Comparison of ENCODE assay signal across 14 cellular contexts in genomic region chr6:89575562-89575960, GRCh38.
DNase-seq lines count a peak whose midpoint lies in the region; ATAC-seq and TF ChIP-seq lines count a peak whose summit lies in the region.
"Had no signal": no experiment of that assay in that cellular context is flagged by ENCODE, and none has a peak within 500 bp of the region (broad histone marks: within the 10 kb centered on the region; RNA-seq: fewer than 3 reads in every experiment).

No MANE protein-coding gene starts in this region.

- H3K9me3 Mint-ChIP-seq in Caco-2 (ENCODE audit: unreplicated experiment) (no peaks in the 10 kb centered on the region), nephron progenitor cell (no peaks in the 10 kb centered on the region)
- H3K9me3 Mint-ChIP-seq: CD8-positive, alpha-beta memory T cell; H9 had no signal

- H3K36me3 ChIP-seq in A673 (ENCODE audit: insufficient read depth, low read length, poor library complexity, severe bottlenecking) (no peaks in the 10 kb centered on the region), Caco-2 (ENCODE audit: control insufficient read depth, insufficient read depth, low read length) (no peaks in the 10 kb centered on the region), SK-N-SH (replicated peaks in 1 of 2; ENCODE audit: control insufficient read depth in 1 of 2, insufficient read depth in 2 of 2, low read length in 1 of 2) (no peaks in the 10 kb centered on the region)
- H3K36me3 ChIP-seq: BE2C had no signal

- H3K4me1 ChIP-seq in A673 (ENCODE audit: insufficient read depth, low read length, poor library complexity, severe bottlenecking) = peaks cover 5% of the 10 kb centered on the region
- peaks cover 21% of the 10 kb centered on the region for H3K4me1 ChIP-seq in Caco-2
- no peaks in the 10 kb centered on the region; a peak in 1 of 4 replicates for H3K4me1 ChIP-seq in SK-N-SH (ENCODE audit: control insufficient read depth in 1 of 2, insufficient read depth in 2 of 2, low read depth in 1 of 2, low read length in 1 of 2)
- H3K4me1 ChIP-seq: BE2C had no signal

- intact Hi-C loops in A673 (cut with micrococcal nuclease; ENCODE audit: unreplicated experiment) (no loop called here), Caco-2 (cut with micrococcal nuclease; ENCODE audit: unreplicated experiment) (loop anchor here (1.0 to 2.0 kb wide), 2 partner anchors 8 to 23 kb away; no protein-coding TSS in a partner anchor)

- no peak for TF ChIP-seq RAD21 in SK-N-SH (IDR thresholded peaks at IDR 0.05; ENCODE audit: low read length)

- TF ChIP-seq POLR2A in NB4 (IDR thresholded peaks at IDR 0.05; ENCODE audit: extremely low read depth, insufficient read length) = no peak

- H3K4me3 ChIP-seq in A673 (ENCODE audit: low read depth, low read length, poor library complexity, severe bottlenecking) (no peak overlapping the region), Caco-2 (ENCODE audit: low read depth, low read length) (no peak overlapping the region), NB4 (ENCODE audit: low read depth, low read length) (no peak overlapping the region), SK-N-SH (ENCODE audit: low read depth in 2 of 2, low read length in 1 of 2) (no peak overlapping the region)

- H3K9me2 ChIP-seq in SK-N-SH = no peaks in the 10 kb centered on the region

- no peaks in the 10 kb centered on the region for H3K9me3 ChIP-seq in A673 (ENCODE audit: low read depth, low read length, poor library complexity, severe bottlenecking)
- no peaks in the 10 kb centered on the region for H3K9me3 ChIP-seq in Caco-2
- no peaks in the 10 kb centered on the region for H3K9me3 ChIP-seq in SK-N-SH
- H3K9me3 ChIP-seq: BE2C had no signal

- TF ChIP-seq EP300 in SK-N-SH (IDR thresholded peaks at IDR 0.05; ENCODE audit: borderline replicate concordance in 1 of 2, low read depth in 1 of 2, low read length in 1 of 2) = no peak

- H3K27ac ChIP-seq in A673 (ENCODE audit: low read depth, low read length, poor library complexity, severe bottlenecking) (no peak overlapping the region), SK-N-SH (ENCODE audit: low read depth in 2 of 2, low read length in 1 of 2) (no peak overlapping the region)

- H3K4me3 Mint-ChIP-seq in Caco-2 (ENCODE audit: unreplicated experiment) (no peak overlapping the region), nephron progenitor cell (peak overlapping the region; percentile 13)
- H3K4me3 Mint-ChIP-seq: CD8-positive, alpha-beta memory T cell; H9 had no signal

- no peaks in the 10 kb centered on the region for H3F3A ChIP-seq in SK-N-SH (replicated peaks; ENCODE audit: insufficient read depth)

- H2AFZ ChIP-seq in SK-N-SH (ENCODE audit: low read depth) = no peak overlapping the region

- no peaks in the 10 kb centered on the region for H3K79me2 ChIP-seq in SK-N-SH (ENCODE audit: insufficient read depth)

- H3K36me3 Mint-ChIP-seq in Caco-2 (ENCODE audit: insufficient read depth, unreplicated experiment) (peaks cover 10% of the 10 kb centered on the region), nephron progenitor cell (ENCODE audit: low read depth) (peaks cover 33% of the 10 kb centered on the region)

- H3K27ac Mint-ChIP-seq in Caco-2 (ENCODE audit: unreplicated experiment) (peak overlapping the region; percentile 85), nephron progenitor cell (peak overlapping the region; percentile 90)
- H3K27ac Mint-ChIP-seq: H9 had no signal

- CTCF ChIA-PET in A673 (lab: Charles Lee) (no interaction called here), Caco-2 (lab: Charles Lee) (no interaction called here), SK-N-SH (lab: Yijun Ruan, JAX) (interaction anchor here (1.2 kb wide), 1 partner anchor 143 kb away, joined by 5 read pairs; no protein-coding TSS in a partner anchor)

- H3K4me2 ChIP-seq in SK-N-SH = no peak overlapping the region

- H3K27me3 Mint-ChIP-seq in Caco-2 (ENCODE audit: insufficient read depth, unreplicated experiment) (no peaks in the 10 kb centered on the region), nephron progenitor cell (ENCODE audit: low read depth, poor library complexity) (peaks cover 8% of the 10 kb centered on the region)

- DNase-seq in A673 (ENCODE audit: low spot score) (peak; percentile 69), Caco-2 (no peak), NB4 (ENCODE audit: low read depth) (peak; percentile 67), nephron progenitor cell (no peak), AML-193 (lab: John Stamatoyannopoulos, UW) (no peak), SK-N-SH (no peak), SW 1271 (lab: John Stamatoyannopoulos, UW) (no peak)
- DNase-seq: BE2C; CD8-positive, alpha-beta memory T cell; DMS 273 treated with DMSO at 0.1 percent for 48 hours; GOT3; H9; IMR-90 had no signal

- POLR2A ChIA-PET in A673 (lab: Charles Lee; ENCODE audit: low non-redundant PET) (no interaction called here), Caco-2 (lab: Charles Lee) (no interaction called here), SK-N-SH (lab: Yijun Ruan, JAX) (no interaction called here)

- no peak overlapping the region for H3K9ac ChIP-seq in SK-N-SH

- H3K27me3 ChIP-seq in A673 (replicated peaks; ENCODE audit: insufficient read depth, low read depth, low read length, poor library complexity) (no peaks in the 10 kb centered on the region), Caco-2 (replicated peaks; ENCODE audit: control insufficient read depth, insufficient read depth, low read length) (no peaks in the 10 kb centered on the region), SK-N-SH (ENCODE audit: insufficient read depth) (no peaks in the 10 kb centered on the region)
- H3K27me3 ChIP-seq: BE2C had no signal

- peaks cover 15% of the 10 kb centered on the region for H3K4me1 Mint-ChIP-seq in Caco-2 (ENCODE audit: low read depth, unreplicated experiment)
- H3K4me1 Mint-ChIP-seq in nephron progenitor cell = peaks cover 50% of the 10 kb centered on the region
- H3K4me1 Mint-ChIP-seq: CD8-positive, alpha-beta memory T cell had no signal

- BruUV-seq in A673 (replicated peaks; lab: Mats Ljungman, UMichigan) = no TSS peak
- no TSS peak for BruUV-seq in Caco-2 (replicated peaks; lab: Mats Ljungman, UMichigan)

- TF ChIP-seq CTCF in A673 (conservative IDR thresholded peaks at IDR 0.05; ENCODE audit: low read depth, low read length) (no peak), Caco-2 (IDR thresholded peaks at IDR 0.05; ENCODE audit: insufficient read depth in 1 of 2, low read depth in 1 of 2, low read length in 1 of 2, severe bottlenecking in 1 of 2, unreplicated experiment in 1 of 2) (no peak), NB4 (IDR thresholded peaks at IDR 0.05; ENCODE audit: low read depth, low read length) (no peak), nephron progenitor cell (IDR thresholded peaks at IDR 0.05) (no peak), SK-N-SH (IDR thresholded peaks at IDR 0.05) (no peak)

- no peaks in the 10 kb centered on the region for H4K20me1 ChIP-seq in SK-N-SH (ENCODE audit: insufficient read depth)

- whole genome bisulfite sequencing in SK-N-SH (ENCODE audit: low lambda C conversion rate) = 78% methylated on average over 2 of the region's 2 CpGs

- no peak for ATAC-seq in GM19397 (IDR thresholded peaks at IDR 0.05; ENCODE audit: unreplicated experiment)

TF ChIP-seq in SK-N-SH, 30 proteins besides CTCF, POLR2A, EP300 and RAD21 (continues in another document):
- TF ChIP-seq MXI1 (IDR thresholded peaks at IDR 0.05; ENCODE audit: low read depth, low read length) (no peak), EZH2phosphoT487 (IDR thresholded peaks at IDR 0.05; ENCODE audit: borderline replicate concordance, low read depth) (no peak), RCOR1 (IDR thresholded peaks at IDR 0.05; ENCODE audit: low read length) (no peak), IRF3 (IDR thresholded peaks at IDR 0.05; ENCODE audit: low read depth, low read length) (no peak), YY1 (IDR thresholded peaks at IDR 0.05; ENCODE audit: low read depth) (no peak), NFIC (IDR thresholded peaks at IDR 0.05; ENCODE audit: borderline replicate concordance) (no peak), SIN3A (IDR thresholded peaks at IDR 0.05; ENCODE audit: borderline replicate concordance, low read depth, low read length) (no peak), NRF1 (IDR thresholded peaks at IDR 0.05; ENCODE audit: low read depth, low read length) (no peak), SMC3 (IDR thresholded peaks at IDR 0.05; ENCODE audit: low read depth, low read length) (no peak), ZBTB33 (IDR thresholded peaks at IDR 0.05; ENCODE audit: borderline replicate concordance, low read depth) (no peak), TAF1 (IDR thresholded peaks at IDR 0.05; ENCODE audit: borderline replicate concordance, low read depth, low read length) (no peak), USF1 (IDR thresholded peaks at IDR 0.05; ENCODE audit: borderline replicate concordance, low read depth) (no peak), POLR2AphosphoS5 (IDR thresholded peaks at IDR 0.05; ENCODE audit: low read depth, low read length) (no peak)

Comparison
In these comparisons a context has a peak if more than half of its experiments do, and no peak if none do; other contexts are left out.
1. DNase-seq: peak in A673 (single experiment) and NB4 (single experiment); none in Caco-2 (0 of 2), nephron progenitor cell (single experiment), AML-193 (0 of 2), SK-N-SH (single experiment) and SW 1271 (0 of 2).